28 cellular contexts compared by ENCODE assay signal in the genomic region with DNA sequence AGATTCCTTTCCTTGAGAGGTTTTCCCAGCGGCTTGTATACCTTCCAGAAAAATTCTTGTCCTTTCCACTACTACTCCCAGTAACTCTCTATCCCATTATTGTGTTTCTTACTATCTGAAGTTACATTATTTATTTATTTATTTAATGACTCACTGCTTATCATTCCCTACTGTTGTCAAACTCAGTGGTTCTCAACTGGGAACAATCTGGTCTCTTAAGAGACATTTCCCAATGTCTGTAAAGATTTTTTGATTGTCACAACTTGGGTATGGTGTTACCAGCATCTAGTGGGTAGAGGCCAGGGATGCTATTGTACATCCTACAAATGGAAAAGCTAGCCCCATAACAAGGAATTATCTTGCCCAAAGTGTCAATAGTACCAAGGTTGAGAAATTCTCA.
"Had no signal": no experiment of that assay in that cellular context is flagged by ENCODE, and none has a peak within 500 bp of the region (broad histone marks: within the 10 kb centered on the region; RNA-seq: fewer than 3 reads in every experiment).

No MANE protein-coding gene starts in this region.

- H3K36me3 ChIP-seq: pancreas, prostate gland, sigmoid colon, upper lobe of left lung, vagina had no signal

- H3K9me3 Mint-ChIP-seq: activated B cell treated with CpG ODN at 0.5 μM for 24 hours; activated naive CD8-positive, alpha-beta T cell treated with anti-CD3 and anti-CD28 coated beads, Interleukin-2, amount 10 ng/mL, durations not matched to agents 7 days and 5 days had no signal

- H3K4me1 Mint-ChIP-seq: activated B cell treated with CpG ODN at 0.5 μM for 24 hours; activated CD8-positive, alpha-beta memory T cell treated with anti-CD3 and anti-CD28 coated beads, Interleukin-2, amount 10 ng/mL, durations not matched to agents 7 days and 5 days; activated naive CD4-positive, alpha-beta T cell treated with anti-CD3 and anti-CD28 coated beads, Interleukin-2, amount 10 ng/mL, durations not matched to agents 7 days and 5 days; activated naive CD8-positive, alpha-beta T cell treated with anti-CD3 and anti-CD28 coated beads, Interleukin-2, amount 10 ng/mL, durations not matched to agents 7 days and 5 days; stimulated activated effector memory CD8-positive, alpha-beta T cell treated with anti-CD3 and anti-CD28 coated beads, Interleukin-12 subunit alpha, Interleukin-12 subunit beta, amount 100 ng/mL, for 72 hours had no signal

- FAIRE-seq: kidney, pancreas, small intestine had no signal

- H3K27me3 ChIP-seq: pancreas, sigmoid colon, upper lobe of left lung, vagina had no signal

- H3K27ac Mint-ChIP-seq: activated B cell treated with CpG ODN at 0.5 μM for 24 hours; activated CD8-positive, alpha-beta memory T cell treated with anti-CD3 and anti-CD28 coated beads, Interleukin-2, amount 10 ng/mL, durations not matched to agents 7 days and 5 days; activated CD8-positive, alpha-beta T cell treated with anti-CD3 and anti-CD28 coated beads, Interleukin-2, amount 10 ng/mL, durations not matched to agents 7 days and 5 days; activated naive CD4-positive, alpha-beta T cell treated with anti-CD3 and anti-CD28 coated beads, Interleukin-2, amount 10 ng/mL, durations not matched to agents 7 days and 5 days; activated naive CD8-positive, alpha-beta T cell treated with anti-CD3 and anti-CD28 coated beads, Interleukin-2, amount 10 ng/mL, durations not matched to agents 7 days and 5 days; naive thymus-derived CD4-positive, alpha-beta T cell; stimulated activated effector memory CD8-positive, alpha-beta T cell treated with anti-CD3 and anti-CD28 coated beads, Interleukin-12 subunit alpha, Interleukin-12 subunit beta, amount 100 ng/mL, for 72 hours; stimulated activated naive CD8-positive, alpha-beta T cell treated with anti-CD3 and anti-CD28 coated beads, Interleukin-15, Interleukin-2, amounts not matched to agents 100 ng/mL and 50 ng/mL, for 24 hours had no signal

- H3K36me3 Mint-ChIP-seq: activated CD8-positive, alpha-beta memory T cell treated with anti-CD3 and anti-CD28 coated beads, Interleukin-2, amount 10 ng/mL, durations not matched to agents 7 days and 5 days; activated naive CD4-positive, alpha-beta T cell treated with anti-CD3 and anti-CD28 coated beads, Interleukin-2, amount 10 ng/mL, durations not matched to agents 7 days and 5 days; activated naive CD8-positive, alpha-beta T cell treated with anti-CD3 and anti-CD28 coated beads, Interleukin-2, amount 10 ng/mL, durations not matched to agents 7 days and 5 days; naive thymus-derived CD4-positive, alpha-beta T cell; stimulated activated effector memory CD8-positive, alpha-beta T cell treated with anti-CD3 and anti-CD28 coated beads, Interleukin-12 subunit alpha, Interleukin-12 subunit beta, amount 100 ng/mL, for 72 hours had no signal

- H3K4me3 Mint-ChIP-seq: activated B cell treated with CpG ODN at 0.5 μM for 24 hours; activated CD8-positive, alpha-beta memory T cell treated with anti-CD3 and anti-CD28 coated beads, Interleukin-2, amount 10 ng/mL, durations not matched to agents 7 days and 5 days; activated CD8-positive, alpha-beta T cell treated with anti-CD3 and anti-CD28 coated beads, Interleukin-2, amount 10 ng/mL, durations not matched to agents 7 days and 5 days; activated naive CD4-positive, alpha-beta T cell treated with anti-CD3 and anti-CD28 coated beads, Interleukin-2, amount 10 ng/mL, durations not matched to agents 7 days and 5 days; activated naive CD8-positive, alpha-beta T cell treated with anti-CD3 and anti-CD28 coated beads, Interleukin-2, amount 10 ng/mL, durations not matched to agents 7 days and 5 days; naive thymus-derived CD4-positive, alpha-beta T cell; stimulated activated effector memory CD8-positive, alpha-beta T cell treated with anti-CD3 and anti-CD28 coated beads, Interleukin-12 subunit alpha, Interleukin-12 subunit beta, amount 100 ng/mL, for 72 hours; stimulated activated naive CD8-positive, alpha-beta T cell treated with anti-CD3 and anti-CD28 coated beads, Interleukin-15, Interleukin-2, amounts not matched to agents 100 ng/mL and 50 ng/mL, for 24 hours had no signal

- H3K27me3 Mint-ChIP-seq: activated B cell treated with CpG ODN at 0.5 μM for 24 hours; activated CD8-positive, alpha-beta memory T cell treated with anti-CD3 and anti-CD28 coated beads, Interleukin-2, amount 10 ng/mL, durations not matched to agents 7 days and 5 days; activated naive CD4-positive, alpha-beta T cell treated with anti-CD3 and anti-CD28 coated beads, Interleukin-2, amount 10 ng/mL, durations not matched to agents 7 days and 5 days; activated naive CD8-positive, alpha-beta T cell treated with anti-CD3 and anti-CD28 coated beads, Interleukin-2, amount 10 ng/mL, durations not matched to agents 7 days and 5 days; naive thymus-derived CD4-positive, alpha-beta T cell; stimulated activated naive CD8-positive, alpha-beta T cell treated with anti-CD3 and anti-CD28 coated beads, Interleukin-15, Interleukin-2, amounts not matched to agents 100 ng/mL and 50 ng/mL, for 24 hours had no signal

- H3K9me3 ChIP-seq: pancreas, prostate gland, sigmoid colon, upper lobe of left lung, vagina had no signal

- DNase-seq: activated B cell treated with CpG ODN at 0.5 μM for 24 hours; activated CD8-positive, alpha-beta memory T cell treated with anti-CD3 and anti-CD28 coated beads, Interleukin-2, amount 10 ng/mL, durations not matched to agents 7 days and 5 days; activated CD8-positive, alpha-beta T cell treated with anti-CD3 and anti-CD28 coated beads, Interleukin-2, amount 10 ng/mL, durations not matched to agents 7 days and 5 days; activated effector memory CD4-positive, alpha-beta T cell treated with anti-CD3 and anti-CD28 coated beads, Interleukin-2, amount 50 U/mL, for 16 hours; activated naive CD4-positive, alpha-beta T cell treated with anti-CD3 and anti-CD28 coated beads, Interleukin-2, amount 10 ng/mL, durations not matched to agents 7 days and 5 days; activated naive CD8-positive, alpha-beta T cell treated with anti-CD3 and anti-CD28 coated beads, Interleukin-2, amount 10 ng/mL, durations not matched to agents 7 days and 5 days; amygdala; cerebellar nuclear complex; dorsolateral prefrontal cortex; effector memory CD4-positive, alpha-beta T cell; head of caudate nucleus; hippocampal formation; kidney; left colon; mammary epithelial cell; midbrain; naive thymus-derived CD4-positive, alpha-beta T cell; nucleus accumbens; pancreas; sigmoid colon; small intestine; stimulated activated CD4-positive, alpha-beta T cell treated with anti-CD3 and anti-CD28 coated beads, Interleukin-4, amount 100 ng/mL, for 24 hours; upper lobe of left lung had no signal

- H3K4me1 ChIP-seq: pancreas, prostate gland, sigmoid colon, upper lobe of left lung, vagina had no signal

- H3K4me3 ChIP-seq: coronary artery, dorsolateral prefrontal cortex, pancreas, prostate gland, sigmoid colon, upper lobe of left lung, vagina had no signal

- H3K27ac ChIP-seq: coronary artery, dorsolateral prefrontal cortex, pancreas, prostate gland, sigmoid colon, upper lobe of left lung, vagina had no signal

- ATAC-seq: activated CD8-positive, alpha-beta memory T cell treated with anti-CD3 and anti-CD28 coated beads, Interleukin-2, amount 10 ng/mL, durations not matched to agents 7 days and 5 days; activated CD8-positive, alpha-beta T cell treated with anti-CD3 and anti-CD28 coated beads, Interleukin-2, amount 10 ng/mL, durations not matched to agents 7 days and 5 days; left colon; naive thymus-derived CD4-positive, alpha-beta T cell; pancreas; stimulated activated effector memory CD8-positive, alpha-beta T cell treated with anti-CD3 and anti-CD28 coated beads, Interleukin-12 subunit alpha, Interleukin-12 subunit beta, amount 100 ng/mL, for 72 hours had no signal
